Comparison of ENCODE assay signal across 1 cellular context in the genomic region with DNA sequence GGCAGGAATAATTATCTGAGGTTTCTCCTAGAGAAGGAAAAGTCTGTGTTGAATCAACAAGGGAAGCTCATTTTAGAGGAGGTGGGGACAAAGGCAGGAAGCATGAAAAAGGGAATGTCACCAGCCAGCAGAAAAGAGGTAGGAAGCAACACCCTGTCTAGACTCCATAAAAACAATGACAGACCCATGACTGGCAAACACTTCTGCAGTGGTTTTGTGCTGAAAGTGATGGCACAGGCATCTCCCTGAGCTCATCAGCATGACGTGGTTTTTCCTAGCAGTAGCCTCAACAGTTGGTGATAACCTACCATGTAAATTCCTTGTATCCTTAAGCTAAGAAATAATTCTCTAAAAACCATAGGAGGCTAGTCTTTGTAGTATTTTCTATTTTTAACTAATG.
TF ChIP-seq lines count a peak whose summit lies in the region.

No MANE protein-coding gene starts in this region.

TF ChIP-seq in K562, 482 proteins besides CTCF, POLR2A, EP300 and RAD21:
- TF ChIP-seq TSC22D4 (tag; IDR thresholded peaks at IDR 0.05) (no peak), NBN (IDR thresholded peaks at IDR 0.05; ENCODE audit: low read depth) (no peak), ZBTB1 (CRISPR knock-in tag; IDR thresholded peaks at IDR 0.05; ENCODE audit: borderline replicate concordance, low read depth) (no peak)
- TF ChIP-seq, protein P1, sequence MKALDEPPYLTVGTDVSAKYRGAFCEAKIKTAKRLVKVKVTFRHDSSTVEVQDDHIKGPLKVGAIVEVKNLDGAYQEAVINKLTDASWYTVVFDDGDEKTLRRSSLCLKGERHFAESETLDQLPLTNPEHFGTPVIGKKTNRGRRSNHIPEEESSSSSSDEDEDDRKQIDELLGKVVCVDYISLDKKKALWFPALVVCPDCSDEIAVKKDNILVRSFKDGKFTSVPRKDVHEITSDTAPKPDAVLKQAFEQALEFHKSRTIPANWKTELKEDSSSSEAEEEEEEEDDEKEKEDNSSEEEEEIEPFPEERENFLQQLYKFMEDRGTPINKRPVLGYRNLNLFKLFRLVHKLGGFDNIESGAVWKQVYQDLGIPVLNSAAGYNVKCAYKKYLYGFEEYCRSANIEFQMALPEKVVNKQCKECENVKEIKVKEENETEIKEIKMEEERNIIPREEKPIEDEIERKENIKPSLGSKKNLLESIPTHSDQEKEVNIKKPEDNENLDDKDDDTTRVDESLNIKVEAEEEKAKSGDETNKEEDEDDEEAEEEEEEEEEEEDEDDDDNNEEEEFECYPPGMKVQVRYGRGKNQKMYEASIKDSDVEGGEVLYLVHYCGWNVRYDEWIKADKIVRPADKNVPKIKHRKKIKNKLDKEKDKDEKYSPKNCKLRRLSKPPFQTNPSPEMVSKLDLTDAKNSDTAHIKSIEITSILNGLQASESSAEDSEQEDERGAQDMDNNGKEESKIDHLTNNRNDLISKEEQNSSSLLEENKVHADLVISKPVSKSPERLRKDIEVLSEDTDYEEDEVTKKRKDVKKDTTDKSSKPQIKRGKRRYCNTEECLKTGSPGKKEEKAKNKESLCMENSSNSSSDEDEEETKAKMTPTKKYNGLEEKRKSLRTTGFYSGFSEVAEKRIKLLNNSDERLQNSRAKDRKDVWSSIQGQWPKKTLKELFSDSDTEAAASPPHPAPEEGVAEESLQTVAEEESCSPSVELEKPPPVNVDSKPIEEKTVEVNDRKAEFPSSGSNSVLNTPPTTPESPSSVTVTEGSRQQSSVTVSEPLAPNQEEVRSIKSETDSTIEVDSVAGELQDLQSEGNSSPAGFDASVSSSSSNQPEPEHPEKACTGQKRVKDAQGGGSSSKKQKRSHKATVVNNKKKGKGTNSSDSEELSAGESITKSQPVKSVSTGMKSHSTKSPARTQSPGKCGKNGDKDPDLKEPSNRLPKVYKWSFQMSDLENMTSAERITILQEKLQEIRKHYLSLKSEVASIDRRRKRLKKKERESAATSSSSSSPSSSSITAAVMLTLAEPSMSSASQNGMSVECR (CRISPR knock-in tag; IDR thresholded peaks at IDR 0.05): no peak
